ENCODE assay signal across 1 cellular context in the genomic region with DNA sequence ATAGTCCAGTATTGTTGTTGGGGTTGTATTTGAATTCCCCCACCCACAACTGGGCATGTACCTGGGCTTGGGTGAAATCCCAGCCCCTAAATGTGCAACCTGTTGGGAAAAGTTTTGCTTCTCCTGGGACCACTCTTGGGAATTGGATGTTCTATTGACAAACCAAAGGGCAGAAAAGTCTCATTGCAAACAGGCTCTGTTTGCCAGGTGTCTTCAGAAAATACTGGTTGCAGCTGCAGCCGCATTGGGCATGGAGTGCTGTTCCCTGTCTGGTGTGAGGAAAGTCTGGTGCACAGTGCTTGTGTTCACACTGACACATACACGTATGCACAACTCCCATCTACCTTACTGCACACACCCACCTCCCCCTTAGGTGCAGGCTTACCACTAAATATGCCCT.
TF ChIP-seq lines count a peak whose summit lies in the region.

No MANE protein-coding gene starts in this region.

TF ChIP-seq in GM23338, 12 proteins besides CTCF, POLR2A, EP300 and RAD21:
- TF ChIP-seq, protein P1, sequence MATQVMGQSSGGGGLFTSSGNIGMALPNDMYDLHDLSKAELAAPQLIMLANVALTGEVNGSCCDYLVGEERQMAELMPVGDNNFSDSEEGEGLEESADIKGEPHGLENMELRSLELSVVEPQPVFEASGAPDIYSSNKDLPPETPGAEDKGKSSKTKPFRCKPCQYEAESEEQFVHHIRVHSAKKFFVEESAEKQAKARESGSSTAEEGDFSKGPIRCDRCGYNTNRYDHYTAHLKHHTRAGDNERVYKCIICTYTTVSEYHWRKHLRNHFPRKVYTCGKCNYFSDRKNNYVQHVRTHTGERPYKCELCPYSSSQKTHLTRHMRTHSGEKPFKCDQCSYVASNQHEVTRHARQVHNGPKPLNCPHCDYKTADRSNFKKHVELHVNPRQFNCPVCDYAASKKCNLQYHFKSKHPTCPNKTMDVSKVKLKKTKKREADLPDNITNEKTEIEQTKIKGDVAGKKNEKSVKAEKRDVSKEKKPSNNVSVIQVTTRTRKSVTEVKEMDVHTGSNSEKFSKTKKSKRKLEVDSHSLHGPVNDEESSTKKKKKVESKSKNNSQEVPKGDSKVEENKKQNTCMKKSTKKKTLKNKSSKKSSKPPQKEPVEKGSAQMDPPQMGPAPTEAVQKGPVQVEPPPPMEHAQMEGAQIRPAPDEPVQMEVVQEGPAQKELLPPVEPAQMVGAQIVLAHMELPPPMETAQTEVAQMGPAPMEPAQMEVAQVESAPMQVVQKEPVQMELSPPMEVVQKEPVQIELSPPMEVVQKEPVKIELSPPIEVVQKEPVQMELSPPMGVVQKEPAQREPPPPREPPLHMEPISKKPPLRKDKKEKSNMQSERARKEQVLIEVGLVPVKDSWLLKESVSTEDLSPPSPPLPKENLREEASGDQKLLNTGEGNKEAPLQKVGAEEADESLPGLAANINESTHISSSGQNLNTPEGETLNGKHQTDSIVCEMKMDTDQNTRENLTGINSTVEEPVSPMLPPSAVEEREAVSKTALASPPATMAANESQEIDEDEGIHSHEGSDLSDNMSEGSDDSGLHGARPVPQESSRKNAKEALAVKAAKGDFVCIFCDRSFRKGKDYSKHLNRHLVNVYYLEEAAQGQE (IDR thresholded peaks at IDR 0.05; ENCODE audit: unreplicated experiment), result no peak
- no peak for TF ChIP-seq ZNF114 (CRISPR knock-in tag; IDR thresholded peaks at IDR 0.05)
- no peak for TF ChIP-seq EZH2phosphoT487 (IDR thresholded peaks at IDR 0.05; ENCODE audit: unreplicated experiment)
- no peak for TF ChIP-seq EZH2 (IDR thresholded peaks at IDR 0.05; ENCODE audit: low read depth, unreplicated experiment)
- no peak for TF ChIP-seq POLR2AphosphoS5 (IDR thresholded peaks at IDR 0.05; ENCODE audit: low read depth)
- TF ChIP-seq NANOG (IDR thresholded peaks at IDR 0.05; ENCODE audit: borderline replicate concordance), result no peak
- no peak for TF ChIP-seq STAT1 (IDR thresholded peaks at IDR 0.05; ENCODE audit: unreplicated experiment)
- no peak for TF ChIP-seq ZNF331 (CRISPR knock-in tag; IDR thresholded peaks at IDR 0.05; ENCODE audit: low read depth)
- TF ChIP-seq JUNB (IDR thresholded peaks at IDR 0.05; ENCODE audit: unreplicated experiment), result no peak
- TF ChIP-seq, protein P2, sequence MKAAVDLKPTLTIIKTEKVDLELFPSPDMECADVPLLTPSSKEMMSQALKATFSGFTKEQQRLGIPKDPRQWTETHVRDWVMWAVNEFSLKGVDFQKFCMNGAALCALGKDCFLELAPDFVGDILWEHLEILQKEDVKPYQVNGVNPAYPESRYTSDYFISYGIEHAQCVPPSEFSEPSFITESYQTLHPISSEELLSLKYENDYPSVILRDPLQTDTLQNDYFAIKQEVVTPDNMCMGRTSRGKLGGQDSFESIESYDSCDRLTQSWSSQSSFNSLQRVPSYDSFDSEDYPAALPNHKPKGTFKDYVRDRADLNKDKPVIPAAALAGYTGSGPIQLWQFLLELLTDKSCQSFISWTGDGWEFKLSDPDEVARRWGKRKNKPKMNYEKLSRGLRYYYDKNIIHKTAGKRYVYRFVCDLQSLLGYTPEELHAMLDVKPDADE (IDR thresholded peaks at IDR 0.05), result no peak
- TF ChIP-seq, protein P3, sequence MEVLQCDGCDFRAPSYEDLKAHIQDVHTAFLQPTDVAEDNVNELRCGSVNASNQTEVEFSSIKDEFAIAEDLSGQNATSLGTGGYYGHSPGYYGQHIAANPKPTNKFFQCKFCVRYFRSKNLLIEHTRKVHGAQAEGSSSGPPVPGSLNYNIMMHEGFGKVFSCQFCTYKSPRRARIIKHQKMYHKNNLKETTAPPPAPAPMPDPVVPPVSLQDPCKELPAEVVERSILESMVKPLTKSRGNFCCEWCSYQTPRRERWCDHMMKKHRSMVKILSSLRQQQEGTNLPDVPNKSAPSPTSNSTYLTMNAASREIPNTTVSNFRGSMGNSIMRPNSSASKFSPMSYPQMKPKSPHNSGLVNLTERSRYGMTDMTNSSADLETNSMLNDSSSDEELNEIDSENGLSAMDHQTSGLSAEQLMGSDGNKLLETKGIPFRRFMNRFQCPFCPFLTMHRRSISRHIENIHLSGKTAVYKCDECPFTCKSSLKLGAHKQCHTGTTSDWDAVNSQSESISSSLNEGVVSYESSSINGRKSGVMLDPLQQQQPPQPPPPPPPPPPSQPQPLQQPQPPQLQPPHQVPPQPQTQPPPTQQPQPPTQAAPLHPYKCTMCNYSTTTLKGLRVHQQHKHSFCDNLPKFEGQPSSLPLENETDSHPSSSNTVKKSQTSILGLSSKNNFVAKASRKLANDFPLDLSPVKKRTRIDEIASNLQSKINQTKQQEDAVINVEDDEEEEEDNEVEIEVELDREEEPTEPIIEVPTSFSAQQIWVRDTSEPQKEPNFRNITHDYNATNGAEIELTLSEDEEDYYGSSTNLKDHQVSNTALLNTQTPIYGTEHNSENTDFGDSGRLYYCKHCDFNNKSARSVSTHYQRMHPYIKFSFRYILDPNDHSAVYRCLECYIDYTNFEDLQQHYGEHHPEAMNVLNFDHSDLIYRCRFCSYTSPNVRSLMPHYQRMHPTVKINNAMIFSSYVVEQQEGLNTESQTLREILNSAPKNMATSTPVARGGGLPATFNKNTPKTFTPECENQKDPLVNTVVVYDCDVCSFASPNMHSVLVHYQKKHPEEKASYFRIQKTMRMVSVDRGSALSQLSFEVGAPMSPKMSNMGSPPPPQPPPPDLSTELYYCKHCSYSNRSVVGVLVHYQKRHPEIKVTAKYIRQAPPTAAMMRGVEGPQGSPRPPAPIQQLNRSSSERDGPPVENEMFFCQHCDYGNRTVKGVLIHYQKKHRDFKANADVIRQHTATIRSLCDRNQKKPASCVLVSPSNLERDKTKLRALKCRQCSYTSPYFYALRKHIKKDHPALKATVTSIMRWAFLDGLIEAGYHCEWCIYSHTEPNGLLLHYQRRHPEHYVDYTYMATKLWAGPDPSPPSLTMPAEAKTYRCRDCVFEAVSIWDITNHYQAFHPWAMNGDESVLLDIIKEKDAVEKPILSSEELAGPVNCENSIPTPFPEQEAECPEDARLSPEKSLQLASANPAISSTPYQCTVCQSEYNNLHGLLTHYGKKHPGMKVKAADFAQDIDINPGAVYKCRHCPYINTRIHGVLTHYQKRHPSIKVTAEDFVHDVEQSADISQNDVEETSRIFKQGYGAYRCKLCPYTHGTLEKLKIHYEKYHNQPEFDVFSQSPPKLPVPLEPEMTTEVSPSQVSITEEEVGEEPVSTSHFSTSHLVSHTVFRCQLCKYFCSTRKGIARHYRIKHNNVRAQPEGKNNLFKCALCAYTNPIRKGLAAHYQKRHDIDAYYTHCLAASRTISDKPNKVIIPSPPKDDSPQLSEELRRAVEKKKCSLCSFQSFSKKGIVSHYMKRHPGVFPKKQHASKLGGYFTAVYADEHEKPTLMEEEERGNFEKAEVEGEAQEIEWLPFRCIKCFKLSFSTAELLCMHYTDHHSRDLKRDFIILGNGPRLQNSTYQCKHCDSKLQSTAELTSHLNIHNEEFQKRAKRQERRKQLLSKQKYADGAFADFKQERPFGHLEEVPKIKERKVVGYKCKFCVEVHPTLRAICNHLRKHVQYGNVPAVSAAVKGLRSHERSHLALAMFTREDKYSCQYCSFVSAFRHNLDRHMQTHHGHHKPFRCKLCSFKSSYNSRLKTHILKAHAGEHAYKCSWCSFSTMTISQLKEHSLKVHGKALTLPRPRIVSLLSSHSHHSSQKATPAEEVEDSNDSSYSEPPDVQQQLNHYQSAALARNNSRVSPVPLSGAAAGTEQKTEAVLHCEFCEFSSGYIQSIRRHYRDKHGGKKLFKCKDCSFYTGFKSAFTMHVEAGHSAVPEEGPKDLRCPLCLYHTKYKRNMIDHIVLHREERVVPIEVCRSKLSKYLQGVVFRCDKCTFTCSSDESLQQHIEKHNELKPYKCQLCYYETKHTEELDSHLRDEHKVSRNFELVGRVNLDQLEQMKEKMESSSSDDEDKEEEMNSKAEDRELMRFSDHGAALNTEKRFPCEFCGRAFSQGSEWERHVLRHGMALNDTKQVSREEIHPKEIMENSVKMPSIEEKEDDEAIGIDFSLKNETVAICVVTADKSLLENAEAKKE (CRISPR knock-in tag; IDR thresholded peaks at IDR 0.05), result no peak
- TF ChIP-seq CREB1 (CRISPR knock-in tag; IDR thresholded peaks at IDR 0.05; ENCODE audit: low read depth), result no peak
